Comparison of ENCODE assay signal across 6 cellular contexts in the genomic region with DNA sequence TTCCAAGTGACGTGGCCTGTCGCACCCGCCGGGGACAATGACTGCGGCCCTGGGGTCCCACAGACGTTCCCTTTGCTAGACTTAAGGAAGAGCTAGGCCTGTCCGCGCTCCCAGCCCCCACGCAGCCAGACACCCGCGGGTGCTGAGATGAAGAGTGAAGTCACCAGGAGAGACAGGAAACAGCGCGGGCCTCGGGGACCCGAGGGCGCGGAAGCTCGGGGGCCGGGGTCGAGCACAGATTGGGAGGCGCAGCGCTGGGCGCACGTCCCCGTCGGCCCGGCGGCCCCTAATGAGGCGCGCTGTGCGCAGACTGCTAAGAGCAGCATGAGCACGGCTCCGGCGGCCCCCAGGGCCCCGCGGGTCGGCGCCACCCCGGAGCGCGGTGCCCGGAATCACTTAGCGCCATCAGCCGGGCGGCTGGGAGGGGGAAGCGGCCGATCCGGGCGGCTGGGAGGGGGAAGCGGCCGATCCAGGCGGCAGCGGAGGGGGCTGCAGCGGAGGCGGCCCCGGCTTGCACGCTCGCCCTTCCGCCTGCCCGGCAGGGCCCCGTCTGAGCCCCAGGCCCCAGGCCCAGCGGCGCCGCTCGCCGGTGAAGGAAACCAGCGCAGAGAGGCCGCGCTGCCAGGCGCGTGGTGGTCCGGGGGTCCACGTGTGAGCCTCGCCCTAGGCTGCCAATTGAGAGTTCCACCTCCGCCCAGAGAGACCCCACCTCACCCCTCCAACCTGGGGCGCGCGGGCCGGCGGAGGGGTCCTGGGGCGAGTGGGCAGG. TPM values are rescaled to one million over a fixed set of nuclear protein-coding genes. Genes with fewer than 3 reads are reported as not detected.
DNase-seq lines count a peak whose midpoint lies in the region; ATAC-seq and TF ChIP-seq lines count a peak whose summit lies in the region.

No MANE protein-coding gene starts in this region.

- in situ Hi-C loops in astrocyte of the cerebellum (cut with HindIII; ENCODE audit: low sequenced_read_pairs), result no loop called here

- H3K27ac ChIP-seq in HL-60 (replicated peaks), result peak overlapping the region; percentile 65
- H3K27ac ChIP-seq in parathyroid adenoma, result no peak overlapping the region

- peak overlapping the region; percentile 51 for H2AFZ ChIP-seq in parathyroid adenoma

- DNase-seq in HL-60 (ENCODE audit: low read depth in 1 of 2, low spot score in 1 of 2) (no peak), astrocyte of the cerebellum (ENCODE audit: low read depth) (no peak), SW 1271 (lab: John Stamatoyannopoulos, UW) (no peak), SK-N-DZ (ENCODE audit: low spot score) (no peak)

- peak overlapping the region; percentile 15 for H3K4me2 ChIP-seq in parathyroid adenoma (ENCODE audit: low read length)

- H3K79me2 ChIP-seq in parathyroid adenoma, result no peaks in the 10 kb centered on the region

- ATAC-seq in GM18517 (IDR thresholded peaks at IDR 0.05; ENCODE audit: unreplicated experiment), result no peak

- no peaks in the 10 kb centered on the region for H3K9me3 ChIP-seq in parathyroid adenoma (ENCODE audit: control insufficient read depth, low read length)

- TF ChIP-seq CTCF in HL-60 (IDR thresholded peaks at IDR 0.05; ENCODE audit: insufficient read depth, low read length) (no peak), astrocyte of the cerebellum (IDR thresholded peaks at IDR 0.05; ENCODE audit: low read depth, low read length, missing control alignments) (no peak), parathyroid adenoma (IDR thresholded peaks at IDR 0.05) (no peak)

- H3K4me3 ChIP-seq in HL-60 (replicated peaks; ENCODE audit: insufficient read depth, low read length) (peak overlapping the region; percentile 24), astrocyte of the cerebellum (ENCODE audit: low read depth, low read length) (peak overlapping the region; percentile 30), parathyroid adenoma (ENCODE audit: low read depth, low read length) (no peak overlapping the region)

- no peak overlapping the region for H3K9ac ChIP-seq in parathyroid adenoma

- H3K27me3 ChIP-seq in HL-60 (ENCODE audit: insufficient read depth, poor library complexity, severe bottlenecking) (no peaks in the 10 kb centered on the region), parathyroid adenoma (ENCODE audit: control insufficient read depth, insufficient read depth, low read length) (no peaks in the 10 kb centered on the region)

- H3K4me1 ChIP-seq in parathyroid adenoma, result no peaks in the 10 kb centered on the region

- H3K36me3 ChIP-seq in parathyroid adenoma (ENCODE audit: control insufficient read depth, insufficient read depth, low read length), result no peaks in the 10 kb centered on the region

RNA-seq across cellular contexts. Expression of a gene that starts 8.3 kb away (rescaled TPM):
- not detected in 2 replicates for polyA plus RNA-seq in SK-N-DZ (2014; cell fraction: cytosol; rRNA removed)
- not detected in 2 replicates for polyA plus RNA-seq in SK-N-DZ (2014; cell fraction: nucleus; rRNA removed)

RNA-seq across cellular contexts. Expression of a gene that starts 21.4 kb away (rescaled TPM):
- not detected in 2 replicates for polyA plus RNA-seq in SK-N-DZ (2014; cell fraction: cytosol; rRNA removed)
- polyA plus RNA-seq in SK-N-DZ (2014; cell fraction: nucleus; rRNA removed), result not detected in 2 replicates

RNA-seq across cellular contexts. Expression of a gene that starts 46.9 kb away (rescaled TPM):
- polyA plus RNA-seq in SK-N-DZ (2014; cell fraction: cytosol; rRNA removed), result 130 and 171 TPM in 2 replicates
- 96.7 and 135 TPM in 2 replicates for polyA plus RNA-seq in SK-N-DZ (2014; cell fraction: nucleus; rRNA removed)

RNA-seq across cellular contexts. Expression of a gene that starts 49.4 kb away (rescaled TPM):
- polyA plus RNA-seq in SK-N-DZ (2014; cell fraction: cytosol; rRNA removed), result not detected in 2 replicates
- 0.52 and 1.3 TPM in 2 replicates for polyA plus RNA-seq in SK-N-DZ (2014; cell fraction: nucleus; rRNA removed)
